In genomic region chr19:47623151-47623920, GRCh38 we compare ENCODE assay signal across 2 cellular contexts.
TF ChIP-seq lines count a peak whose summit lies in the region.

No MANE protein-coding gene starts in this region.

TF ChIP-seq in HEK293, 187 proteins besides CTCF, POLR2A, EP300 and RAD21:
- no peak for TF ChIP-seq ZNF629 (tag by site-specific recombination; IDR thresholded peaks at IDR 0.05)
- TF ChIP-seq GLIS1 (tag by site-specific recombination; IDR thresholded peaks at IDR 0.05) = peak; percentile 92
- no peak for TF ChIP-seq SP7 (tag by site-specific recombination; IDR thresholded peaks at IDR 0.05)
- TF ChIP-seq ZIC2 (tag by site-specific recombination; IDR thresholded peaks at IDR 0.05) = peak; percentile 70
TF ChIP-seq in HEK293: peak in this region for 2.

TF ChIP-seq in K562, 482 proteins besides CTCF, POLR2A, EP300 and RAD21:
- TF ChIP-seq ZFP36 (IDR thresholded peaks at IDR 0.05; ENCODE audit: low read depth, low read length, partially characterized antibody) = peak; percentile 94
- TF ChIP-seq TCF15 (CRISPR knock-in tag; IDR thresholded peaks at IDR 0.05) = no peak
- no peak for TF ChIP-seq VEZF1 (CRISPR knock-in tag; IDR thresholded peaks at IDR 0.05)
